ENCODE assay signal across 20 cellular contexts in genomic region chr1:181712636-181713238, GRCh38.
"Had no signal": no experiment of that assay in that cellular context is flagged by ENCODE, and none has a peak within 500 bp of the region (broad histone marks: within the 10 kb centered on the region; RNA-seq: fewer than 3 reads in every experiment).

No MANE protein-coding gene starts in this region.

- H3K9me3 ChIP-seq: tibial artery had no signal

- H3K27me3 Mint-ChIP-seq: activated CD4-positive, alpha-beta T cell treated with anti-CD3 and anti-CD28 coated beads, Interleukin-2, amount 10 ng/mL, durations not matched to agents 7 days and 5 days; dendritic cell treated with granulocyte-macrophage colony-stimulating factor and Interleukin-4, amounts not matched to agents 40 ng/mL and 50 ng/mL, for 4 days; stimulated activated naive CD8-positive, alpha-beta T cell treated with anti-CD3 and anti-CD28 coated beads, Interleukin-15, Interleukin-2, amounts not matched to agents 100 ng/mL and 50 ng/mL, for 24 hours had no signal

- DNase-seq: activated CD4-positive, alpha-beta T cell treated with anti-CD3 and anti-CD28 coated beads, Interleukin-2, amount 10 ng/mL, durations not matched to agents 7 days and 5 days; activated CD8-positive, alpha-beta memory T cell treated with anti-CD3 and anti-CD28 coated beads, Interleukin-2, amount 10 ng/mL, durations not matched to agents 7 days and 5 days; activated CD8-positive, alpha-beta T cell treated with anti-CD3 and anti-CD28 coated beads for 36 hours; activated effector memory CD4-positive, alpha-beta T cell treated with anti-CD3 and anti-CD28 coated beads, Interleukin-2, amount 50 U/mL, for 16 hours; activated naive CD4-positive, alpha-beta T cell treated with anti-CD3 and anti-CD28 coated beads, Interleukin-2, amount 10 ng/mL, durations not matched to agents 7 days and 5 days; activated T-cell treated with anti-CD3 and anti-CD28 coated beads for 4 hours; effector CD8-positive, alpha-beta T cell; foreskin melanocyte; left ventricle myocardium superior; naive thymus-derived CD4-positive, alpha-beta T cell; retina; stimulated activated CD4-positive, alpha-beta T cell treated with anti-CD3 and anti-CD28 coated beads, Interleukin-4, amount 100 ng/mL, for 4 hours; T-cell; tibial artery had no signal

- H3K36me3 ChIP-seq: neural progenitor cell, tibial artery had no signal

- H3K9me3 Mint-ChIP-seq: activated CD4-positive, alpha-beta T cell treated with anti-CD3 and anti-CD28 coated beads, Interleukin-2, amount 10 ng/mL, durations not matched to agents 7 days and 5 days; activated CD8-positive, alpha-beta T cell treated with anti-CD3 and anti-CD28 coated beads for 36 hours; activated naive CD4-positive, alpha-beta T cell treated with anti-CD3 and anti-CD28 coated beads, Interleukin-2, amount 10 ng/mL, durations not matched to agents 7 days and 5 days; dendritic cell treated with granulocyte-macrophage colony-stimulating factor and Interleukin-4, amounts not matched to agents 40 ng/mL and 50 ng/mL, for 4 days; memory B cell; neural progenitor cell; T-cell; T-helper 2 cell treated with Interferon-gamma antibody and Interleukin-4, amounts not matched to agents 5 μg/mL and 100 μg/mL, for 36 hours had no signal

- ATAC-seq: activated CD4-positive, CD25-positive, alpha-beta regulatory T cell treated with anti-CD3 and anti-CD28 coated beads, Interleukin-2, amount 50 U/mL, for 24 hours; activated CD8-positive, alpha-beta memory T cell treated with anti-CD3 and anti-CD28 coated beads, Interleukin-2, amount 10 ng/mL, durations not matched to agents 7 days and 5 days; activated CD8-positive, alpha-beta T cell treated with anti-CD3 and anti-CD28 coated beads for 36 hours; left ventricle myocardium superior; naive thymus-derived CD4-positive, alpha-beta T cell; T-cell had no signal

- H3K4me3 Mint-ChIP-seq: activated CD4-positive, alpha-beta T cell treated with anti-CD3 and anti-CD28 coated beads, Interleukin-2, amount 10 ng/mL, durations not matched to agents 7 days and 5 days; activated CD8-positive, alpha-beta memory T cell treated with anti-CD3 and anti-CD28 coated beads, Interleukin-2, amount 10 ng/mL, durations not matched to agents 7 days and 5 days; activated CD8-positive, alpha-beta T cell treated with anti-CD3 and anti-CD28 coated beads for 36 hours; activated naive CD4-positive, alpha-beta T cell treated with anti-CD3 and anti-CD28 coated beads, Interleukin-2, amount 10 ng/mL, durations not matched to agents 7 days and 5 days; dendritic cell treated with granulocyte-macrophage colony-stimulating factor and Interleukin-4, amounts not matched to agents 40 ng/mL and 50 ng/mL, for 4 days; memory B cell; naive thymus-derived CD4-positive, alpha-beta T cell; neural progenitor cell; stimulated activated naive CD8-positive, alpha-beta T cell treated with anti-CD3 and anti-CD28 coated beads, Interleukin-15, Interleukin-2, amounts not matched to agents 100 ng/mL and 50 ng/mL, for 24 hours; T-cell; T-helper 2 cell treated with Interferon-gamma antibody and Interleukin-4, amounts not matched to agents 5 μg/mL and 100 μg/mL, for 36 hours had no signal

- H3K27ac Mint-ChIP-seq: activated CD4-positive, alpha-beta T cell treated with anti-CD3 and anti-CD28 coated beads, Interleukin-2, amount 10 ng/mL, durations not matched to agents 7 days and 5 days; activated CD8-positive, alpha-beta memory T cell treated with anti-CD3 and anti-CD28 coated beads, Interleukin-2, amount 10 ng/mL, durations not matched to agents 7 days and 5 days; activated CD8-positive, alpha-beta T cell treated with anti-CD3 and anti-CD28 coated beads for 36 hours; activated naive CD4-positive, alpha-beta T cell treated with anti-CD3 and anti-CD28 coated beads, Interleukin-2, amount 10 ng/mL, durations not matched to agents 7 days and 5 days; dendritic cell treated with granulocyte-macrophage colony-stimulating factor and Interleukin-4, amounts not matched to agents 40 ng/mL and 50 ng/mL, for 4 days; memory B cell; naive thymus-derived CD4-positive, alpha-beta T cell; neural progenitor cell; stimulated activated naive CD8-positive, alpha-beta T cell treated with anti-CD3 and anti-CD28 coated beads, Interleukin-15, Interleukin-2, amounts not matched to agents 100 ng/mL and 50 ng/mL, for 24 hours; T-cell; T-helper 2 cell treated with Interferon-gamma antibody and Interleukin-4, amounts not matched to agents 5 μg/mL and 100 μg/mL, for 36 hours had no signal

- H3K4me1 Mint-ChIP-seq: activated CD4-positive, alpha-beta T cell treated with anti-CD3 and anti-CD28 coated beads, Interleukin-2, amount 10 ng/mL, durations not matched to agents 7 days and 5 days; activated CD8-positive, alpha-beta memory T cell treated with anti-CD3 and anti-CD28 coated beads, Interleukin-2, amount 10 ng/mL, durations not matched to agents 7 days and 5 days; activated naive CD4-positive, alpha-beta T cell treated with anti-CD3 and anti-CD28 coated beads, Interleukin-2, amount 10 ng/mL, durations not matched to agents 7 days and 5 days; memory B cell; T-cell had no signal

- H3K36me3 Mint-ChIP-seq: activated CD8-positive, alpha-beta memory T cell treated with anti-CD3 and anti-CD28 coated beads, Interleukin-2, amount 10 ng/mL, durations not matched to agents 7 days and 5 days; activated naive CD4-positive, alpha-beta T cell treated with anti-CD3 and anti-CD28 coated beads, Interleukin-2, amount 10 ng/mL, durations not matched to agents 7 days and 5 days; memory B cell; neural progenitor cell; T-cell had no signal

- H3K4me1 ChIP-seq: tibial artery had no signal

- H3K4me3 ChIP-seq: neural progenitor cell, tibial artery had no signal
